Comparison of ENCODE assay signal across 21 cellular contexts in genomic region chr5:118486647-118487046, GRCh38.
DNase-seq lines count a peak whose midpoint lies in the region; ATAC-seq and TF ChIP-seq lines count a peak whose summit lies in the region.
"Had no signal": no experiment of that assay in that cellular context is flagged by ENCODE, and none has a peak within 500 bp of the region (broad histone marks: within the 10 kb centered on the region; RNA-seq: fewer than 3 reads in every experiment).

No MANE protein-coding gene starts in this region.

- CTCF ChIA-PET in PC-3 (lab: Charles Lee): no interaction called here
- CTCF ChIA-PET in CD4-positive, alpha-beta memory T cell (lab: Charles Lee; ENCODE audit: partially characterized antibody): no interaction called here

- H3K27ac ChIP-seq in GM23338 (ENCODE audit: low read depth) (no peak overlapping the region), mesendoderm (ENCODE audit: low read depth, low read length) (no peak overlapping the region), PC-3 (ENCODE audit: low read length) (no peak overlapping the region), coronary artery (no peak overlapping the region)
- H3K27ac ChIP-seq in CD4-positive, alpha-beta memory T cell (ENCODE audit: low read depth, low read length): no peak overlapping the region
- H3K27ac ChIP-seq: Peyer's patch, SJSA1 had no signal

- no peaks in the 10 kb centered on the region for H3K27me3 ChIP-seq in GM23338 (ENCODE audit: insufficient read depth)
- no peaks in the 10 kb centered on the region for H3K27me3 ChIP-seq in mesendoderm (ENCODE audit: insufficient read depth, low read length, poor library complexity)
- H3K27me3 ChIP-seq in PC-3 (ENCODE audit: low read length): no peaks in the 10 kb centered on the region
- no peaks in the 10 kb centered on the region for H3K27me3 ChIP-seq in CD4-positive, alpha-beta memory T cell (ENCODE audit: insufficient read depth, low read length)
- H3K27me3 ChIP-seq: Peyer's patch, SJSA1 had no signal

- H3K4me1 ChIP-seq in GM23338 (ENCODE audit: insufficient read depth) (no peaks in the 10 kb centered on the region), mesendoderm (ENCODE audit: control insufficient read depth, low read depth, low read length) (peaks cover 1% of the 10 kb centered on the region), PC-3 (ENCODE audit: insufficient read depth, low read length) (no peaks in the 10 kb centered on the region)
- no peaks in the 10 kb centered on the region for H3K4me1 ChIP-seq in CD4-positive, alpha-beta memory T cell (ENCODE audit: insufficient read depth, low read length)
- H3K4me1 ChIP-seq: HAP-1, Peyer's patch, SJSA1 had no signal

- no peak overlapping the region for H2BK15ac ChIP-seq in mesendoderm (replicated peaks; ENCODE audit: low read depth)

- intact Hi-C loops in PC-3 (cut with micrococcal nuclease): no loop called here
- intact Hi-C loops in CD4-positive, alpha-beta memory T cell (cut with micrococcal nuclease): no loop called here

- ATAC-seq in GM23338 (no peak), PC-3 (no peak)
- ATAC-seq: K562 had no signal

- H3K23ac ChIP-seq in mesendoderm (ENCODE audit: low read length): no peak overlapping the region

- WGBS in mesendoderm (ENCODE audit: extremely low coverage, insufficient coverage, low lambda C conversion rate): no CpG with 5 or more reads among the region's 3 CpGs

- TF ChIP-seq CTCF in GM23338 (conservative IDR thresholded peaks at IDR 0.05; ENCODE audit: low read depth in 2 of 2): no peak
- TF ChIP-seq CTCF in endothelial cell (IDR thresholded peaks at IDR 0.05; ENCODE audit: unreplicated experiment): no peak
- TF ChIP-seq CTCF in PC-3 (conservative IDR thresholded peaks at IDR 0.05; ENCODE audit: low read depth, low read length): no peak
- TF ChIP-seq CTCF in coronary artery (IDR thresholded peaks at IDR 0.05): no peak

- H3K9ac ChIP-seq in mesendoderm (ENCODE audit: low read length): no peak overlapping the region
- no peak overlapping the region for H3K9ac ChIP-seq in PC-3 (ENCODE audit: low read length)

- no peak overlapping the region for H3K4ac ChIP-seq in mesendoderm (ENCODE audit: low read depth, low read length)

- H2BK5ac ChIP-seq in mesendoderm (ENCODE audit: low read length): no peak overlapping the region

- peak; percentile 70 for DNase-seq in DMS79 (lab: John Stamatoyannopoulos, UW)
- peak; percentile 5 for DNase-seq in GM23338 (ENCODE audit: low spot score)
- DNase-seq in endothelial cell (ENCODE audit: low spot score): peak; percentile 31
- DNase-seq in mesendoderm: peak; percentile 47
- DNase-seq in SIG-M5 (lab: John Stamatoyannopoulos, UW): no peak
- no peak for DNase-seq in PC-3
- DNase-seq in CD4-positive, alpha-beta memory T cell: no peak
- no peak for DNase-seq in coronary artery (ENCODE audit: low spot score)
- DNase-seq: DMS53; MM.1S; NCI-H1048; NCI-H1417 treated with DMSO at 0.1 percent for 48 hours; NCI-H187; NCI-H69; NK-92 treated with Interleukin-12 subunit alpha and Interleukin-12 subunit beta, amount 100 ng/mL, for 24 hours; Peyer's patch had no signal

- H3K79me2 ChIP-seq in GM23338 (replicated peaks; ENCODE audit: insufficient read depth): no peaks in the 10 kb centered on the region
- no peaks in the 10 kb centered on the region for H3K79me2 ChIP-seq in mesendoderm (ENCODE audit: control insufficient read depth, insufficient read depth, low read length)
- no peaks in the 10 kb centered on the region for H3K79me2 ChIP-seq in PC-3 (ENCODE audit: low read length)

- H3K56ac ChIP-seq in mesendoderm (ENCODE audit: low read length): no peak overlapping the region

- H3K36me3 ChIP-seq in GM23338 (ENCODE audit: insufficient read depth): no peaks in the 10 kb centered on the region
- no peaks in the 10 kb centered on the region for H3K36me3 ChIP-seq in mesendoderm (ENCODE audit: control insufficient read depth, insufficient read depth, low read length)
- no peaks in the 10 kb centered on the region for H3K36me3 ChIP-seq in PC-3 (ENCODE audit: low read depth, low read length)
- H3K36me3 ChIP-seq in CD4-positive, alpha-beta memory T cell (ENCODE audit: insufficient read depth, low read length): no peaks in the 10 kb centered on the region
- H3K36me3 ChIP-seq: HAP-1, Peyer's patch, SJSA1 had no signal

- no peaks in the 10 kb centered on the region for H3K79me1 ChIP-seq in mesendoderm (ENCODE audit: low read length)

- H3K27me3 Mint-ChIP-seq in GM23338 (ENCODE audit: insufficient read depth, low read depth, poor library complexity) (no peaks in the 10 kb centered on the region), endothelial cell (ENCODE audit: unreplicated experiment) (peaks cover 3% of the 10 kb centered on the region)
- no peaks in the 10 kb centered on the region for H3K27me3 Mint-ChIP-seq in CD4-positive, alpha-beta memory T cell
- H3K27me3 Mint-ChIP-seq: B cell had no signal

- peak overlapping the region; percentile 14 for H2BK120ac ChIP-seq in mesendoderm (ENCODE audit: low read depth, low read length)

- H3K4me3 ChIP-seq in GM23338 (no peak overlapping the region), mesendoderm (ENCODE audit: low read length) (no peak overlapping the region), PC-3 (ENCODE audit: low read length) (no peak overlapping the region), coronary artery (no peak overlapping the region)
- no peak overlapping the region for H3K4me3 ChIP-seq in CD4-positive, alpha-beta memory T cell (ENCODE audit: low read length in 2 of 2)
- H3K4me3 ChIP-seq: HAP-1, K562, Peyer's patch, SJSA1 had no signal

- H3K27ac Mint-ChIP-seq in GM23338 (no peak overlapping the region; the same call in 1 of the 2 replicates), endothelial cell (ENCODE audit: unreplicated experiment) (peak overlapping the region; percentile 91)
- H3K27ac Mint-ChIP-seq in CD4-positive, alpha-beta memory T cell: no peak overlapping the region
- H3K27ac Mint-ChIP-seq: B cell, CD14-positive monocyte had no signal

- H3K4me2 ChIP-seq in GM23338: no peak overlapping the region
- no peak overlapping the region for H3K4me2 ChIP-seq in mesendoderm (ENCODE audit: low read length)
- H3K4me2 ChIP-seq in PC-3 (ENCODE audit: low read length): no peak overlapping the region

- no TSS peak for BruUV-seq in PC-3 (replicated peaks; lab: Mats Ljungman, UMichigan)

- no peaks in the 10 kb centered on the region for H3F3A ChIP-seq in GM23338 (replicated peaks; ENCODE audit: low read depth)
- no peaks in the 10 kb centered on the region for H3F3A ChIP-seq in PC-3 (ENCODE audit: low read length, unreplicated experiment)

- peaks cover 5% of the 10 kb centered on the region; the same call in 2 of the 3 replicates for H3K36me3 Mint-ChIP-seq in GM23338 (ENCODE audit: low read depth)
- peaks cover 9% of the 10 kb centered on the region for H3K36me3 Mint-ChIP-seq in endothelial cell (ENCODE audit: low read depth, unreplicated experiment)
- H3K36me3 Mint-ChIP-seq in CD4-positive, alpha-beta memory T cell: no peaks in the 10 kb centered on the region
- H3K36me3 Mint-ChIP-seq: CD14-positive monocyte had no signal

- H3K4me1 Mint-ChIP-seq in GM23338 (peaks cover 13% of the 10 kb centered on the region), endothelial cell (ENCODE audit: unreplicated experiment) (peaks cover 37% of the 10 kb centered on the region)
- H3K4me1 Mint-ChIP-seq in CD4-positive, alpha-beta memory T cell: no peaks in the 10 kb centered on the region
- H3K4me1 Mint-ChIP-seq: CD14-positive monocyte had no signal

- POLR2A ChIA-PET in PC-3 (lab: Charles Lee; ENCODE audit: unreplicated experiment): no interaction called here
- POLR2A ChIA-PET in CD4-positive, alpha-beta memory T cell (lab: Charles Lee; ENCODE audit: partially characterized antibody): no interaction called here

- H4K5ac ChIP-seq in mesendoderm (ENCODE audit: low read length): no peak overlapping the region

- H2AFZ ChIP-seq in GM23338 (peak overlapping the region; percentile 82; the same call in 1 of the 2 replicates), PC-3 (ENCODE audit: low read length) (no peak overlapping the region)

- no peak overlapping the region for H3K18ac ChIP-seq in mesendoderm (ENCODE audit: low read length)

- H3K9me2 ChIP-seq in GM23338 (ENCODE audit: insufficient read depth): peaks cover 2% of the 10 kb centered on the region; the same call in 1 of the 2 replicates
- no peaks in the 10 kb centered on the region for H3K9me2 ChIP-seq in PC-3 (replicated peaks; ENCODE audit: low read length)

- H3K9me3 ChIP-seq in PC-3 (ENCODE audit: low read length): no peaks in the 10 kb centered on the region
- no peaks in the 10 kb centered on the region for H3K9me3 ChIP-seq in CD4-positive, alpha-beta memory T cell (ENCODE audit: control insufficient read depth in 1 of 2, low read length in 2 of 2)
- H3K9me3 ChIP-seq: HAP-1, Peyer's patch had no signal

- H3K9me3 Mint-ChIP-seq in GM23338 (peaks cover 6% of the 10 kb centered on the region), endothelial cell (ENCODE audit: unreplicated experiment) (peaks cover 9% of the 10 kb centered on the region)
- H3K9me3 Mint-ChIP-seq in CD4-positive, alpha-beta memory T cell: peaks cover 0 to 7% (median 4%) of the 10 kb centered on the region in 8 donors

- no peak overlapping the region for H3K4me3 Mint-ChIP-seq in GM23338
- no peak overlapping the region for H3K4me3 Mint-ChIP-seq in endothelial cell (ENCODE audit: unreplicated experiment)
- H3K4me3 Mint-ChIP-seq in CD4-positive, alpha-beta memory T cell: no peak overlapping the region
- H3K4me3 Mint-ChIP-seq: B cell, CD14-positive monocyte had no signal

- H4K20me1 ChIP-seq in GM23338 (replicated peaks; ENCODE audit: insufficient read depth) (no peaks in the 10 kb centered on the region), PC-3 (ENCODE audit: low read length) (no peaks in the 10 kb centered on the region)

- no peak overlapping the region for H2AK5ac ChIP-seq in mesendoderm (ENCODE audit: low read length)

- H4K8ac ChIP-seq in mesendoderm (ENCODE audit: low read depth, low read length): no peak overlapping the region

TF ChIP-seq in GM23338, 12 proteins besides CTCF, POLR2A, EP300 and RAD21 (continues in another document):
- TF ChIP-seq ETS1 (IDR thresholded peaks at IDR 0.05) (no peak), ZNF331 (CRISPR knock-in tag; IDR thresholded peaks at IDR 0.05; ENCODE audit: low read depth) (no peak), JUNB (IDR thresholded peaks at IDR 0.05; ENCODE audit: unreplicated experiment) (no peak), POLR2AphosphoS5 (IDR thresholded peaks at IDR 0.05; ENCODE audit: low read depth) (no peak), NANOG (IDR thresholded peaks at IDR 0.05; ENCODE audit: borderline replicate concordance) (no peak)

Comparison
In these comparisons a context has a peak if more than half of its experiments do, and no peak if none do; other contexts are left out.
1. DNase-seq: peak in DMS79 (single experiment), GM23338 (single experiment), endothelial cell (single experiment) and mesendoderm (single experiment); none in SIG-M5 (single experiment), PC-3 (single experiment), CD4-positive, alpha-beta memory T cell (0 of 5) and coronary artery (single experiment).